ENCODE assay signal across 10 cellular contexts in genomic region chr1:19385869-19386591, GRCh38.
DNase-seq lines count a peak whose midpoint lies in the region; ATAC-seq and TF ChIP-seq lines count a peak whose summit lies in the region.
"Had no signal": no experiment of that assay in that cellular context is flagged by ENCODE, and none has a peak within 500 bp of the region (broad histone marks: within the 10 kb centered on the region; RNA-seq: fewer than 3 reads in every experiment).

No MANE protein-coding gene starts in this region.

- no peaks in the 10 kb centered on the region for H3K27me3 Mint-ChIP-seq in activated T-cell treated with anti-CD3 and anti-CD28 coated beads, Interleukin-2, amount 50 U/mL, for 72 hours (ENCODE audit: low read depth)

- ATAC-seq in activated T-cell treated with anti-CD3 and anti-CD28 coated beads, Interleukin-2, amount 50 U/mL, for 72 hours (replicated peaks in 1 of 2) = no peak
- peak; percentile 72 for ATAC-seq in upper lobe of right lung
- ATAC-seq in activated CD4-positive, CD25-positive, alpha-beta regulatory T cell treated with anti-CD3 and anti-CD28 coated beads, Interleukin-2, amount 50 U/mL, for 24 hours = no peak

- H3K9me3 ChIP-seq in upper lobe of right lung = no peaks in the 10 kb centered on the region

- DNase-seq in activated T-cell treated with anti-CD3 and anti-CD28 coated beads, Interleukin-2, amount 50 U/mL, for 72 hours = no peak
- no peak for DNase-seq in activated T-cell treated with anti-CD3 and anti-CD28 coated beads, Interleukin-2, amount 50 U/mL, for 1 hour
- DNase-seq in fibroblast of mammary gland (ENCODE audit: low read depth) (peak; percentile 67), myocyte (ENCODE audit: low read depth) (peak; percentile 60), upper lobe of right lung (no peak), NOMO-1 treated with DMSO at 0.1 percent for 48 hours (lab: John Stamatoyannopoulos, UW; ENCODE audit: unreplicated experiment) (no peak)
- DNase-seq in activated CD4-positive, alpha-beta T cell treated with anti-CD3 and anti-CD28 coated beads for 4 hours = no peak
- DNase-seq: NCI-H1417 treated with DMSO at 0.1 percent for 48 hours, RPMI8226 had no signal

- peaks cover 0 to 6% of the 10 kb centered on the region in 2 donors for H3K36me3 Mint-ChIP-seq in activated T-cell treated with anti-CD3 and anti-CD28 coated beads, Interleukin-2, amount 50 U/mL, for 72 hours (ENCODE audit: insufficient read depth in 2 of 2)

- TF ChIP-seq CTCF in fibroblast of mammary gland (conservative IDR thresholded peaks at IDR 0.05; ENCODE audit: control insufficient read depth, insufficient read depth, low read depth, low read length) (no peak), upper lobe of right lung (IDR thresholded peaks at IDR 0.05) (no peak)

- H3K4me3 ChIP-seq in fibroblast of mammary gland (ENCODE audit: control insufficient read depth, low read depth, low read length) (no peak overlapping the region), upper lobe of right lung (no peak overlapping the region)

- no peak overlapping the region for H3K4me3 Mint-ChIP-seq in activated T-cell treated with anti-CD3 and anti-CD28 coated beads, Interleukin-2, amount 50 U/mL, for 72 hours

- intact Hi-C loops in upper lobe of right lung (cut with DNase I) = no loop called here

- H3K4me1 ChIP-seq in upper lobe of right lung = peaks cover 34% of the 10 kb centered on the region

- peak overlapping the region; percentile 63 for H3K27ac ChIP-seq in upper lobe of right lung

- H3K9me3 Mint-ChIP-seq in activated T-cell treated with anti-CD3 and anti-CD28 coated beads, Interleukin-2, amount 50 U/mL, for 72 hours = no peaks in the 10 kb centered on the region

- H3K36me3 ChIP-seq in upper lobe of right lung = peaks cover 20% of the 10 kb centered on the region

- peak overlapping the region; percentile 36 for H3K27ac Mint-ChIP-seq in activated T-cell treated with anti-CD3 and anti-CD28 coated beads, Interleukin-2, amount 50 U/mL, for 72 hours

- no peaks in the 10 kb centered on the region for H3K27me3 ChIP-seq in upper lobe of right lung

- H3K4me1 Mint-ChIP-seq in activated T-cell treated with anti-CD3 and anti-CD28 coated beads, Interleukin-2, amount 50 U/mL, for 72 hours (ENCODE audit: low read depth) = peaks cover 34% of the 10 kb centered on the region

Comparison
In these comparisons a context has a peak if more than half of its experiments do, and no peak if none do; other contexts are left out.
1. DNase-seq: peak in fibroblast of mammary gland (single experiment) and myocyte (single experiment); none in activated T-cell treated with anti-CD3 and anti-CD28 coated beads, Interleukin-2, amount 50 U/mL, for 72 hours (0 of 2), activated T-cell treated with anti-CD3 and anti-CD28 coated beads, Interleukin-2, amount 50 U/mL, for 1 hour (single experiment), upper lobe of right lung (single experiment), activated CD4-positive, alpha-beta T cell treated with anti-CD3 and anti-CD28 coated beads for 4 hours (0 of 2) and NOMO-1 treated with DMSO at 0.1 percent for 48 hours (single experiment).